35 cellular contexts compared by ENCODE assay signal in the genomic region with DNA sequence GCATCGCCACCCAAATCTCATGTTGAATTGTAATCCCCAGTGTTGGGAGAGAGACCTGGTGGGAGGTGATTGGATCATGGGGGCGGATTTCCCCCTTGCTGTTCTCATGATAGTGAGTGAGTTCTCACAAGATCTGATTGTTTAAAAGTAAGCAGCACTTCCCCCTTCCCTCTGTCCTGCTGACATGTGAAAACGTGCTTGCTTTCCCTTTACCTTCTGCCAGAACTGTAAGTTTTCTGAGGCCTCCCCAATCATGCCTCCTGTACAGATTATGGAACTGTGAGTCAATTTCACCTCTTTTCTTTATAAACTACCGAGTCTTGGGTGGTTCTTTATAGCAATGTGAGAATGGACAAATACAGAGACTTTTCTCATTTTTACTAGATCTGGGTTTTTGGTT.
"Had no signal": no experiment of that assay in that cellular context is flagged by ENCODE, and none has a peak within 500 bp of the region (broad histone marks: within the 10 kb centered on the region; RNA-seq: fewer than 3 reads in every experiment).

No MANE protein-coding gene starts in this region.

- H3K27me3 ChIP-seq: foreskin keratinocyte, heart left ventricle, sigmoid colon, thyroid gland had no signal

- H3K36me3 Mint-ChIP-seq: stimulated activated effector memory CD8-positive, alpha-beta T cell treated with anti-CD3 and anti-CD28 coated beads, Interleukin-12 subunit alpha, Interleukin-12 subunit beta, amount 100 ng/mL, for 72 hours had no signal

- H3K36me3 ChIP-seq: heart left ventricle, pancreas, prostate gland, sigmoid colon, thyroid gland, WERI-Rb-1 had no signal

- H3K27me3 Mint-ChIP-seq: activated CD4-positive, alpha-beta memory T cell treated with anti-CD3 and anti-CD28 coated beads, Interleukin-2, amount 10 ng/mL, durations not matched to agents 7 days and 5 days; activated CD4-positive, alpha-beta T cell treated with anti-CD3 and anti-CD28 coated beads, Interleukin-2, amount 10 ng/mL, durations not matched to agents 24 days and 14 days had no signal

- H3K4me1 ChIP-seq: foreskin keratinocyte, pancreas, prostate gland, thyroid gland had no signal

- H3K27ac ChIP-seq: dorsolateral prefrontal cortex, foreskin keratinocyte, thyroid gland, WERI-Rb-1 had no signal

- H3K27ac Mint-ChIP-seq: activated CD4-positive, alpha-beta memory T cell treated with anti-CD3 and anti-CD28 coated beads, Interleukin-2, amount 10 ng/mL, durations not matched to agents 7 days and 5 days; activated CD4-positive, alpha-beta T cell treated with anti-CD3 and anti-CD28 coated beads, Interleukin-2, amount 10 ng/mL, durations not matched to agents 24 days and 14 days; activated naive CD4-positive, alpha-beta T cell treated with anti-CD3 and anti-CD28 coated beads, Interleukin-2, amount 50 U/mL, for 24 hours; activated naive CD8-positive, alpha-beta T cell treated with anti-CD3 and anti-CD28 coated beads, Interleukin-2, amount 50 U/mL, for 24 hours; activated T-helper 2 cell treated with anti-CD3 and anti-CD28 coated beads, Interferon-gamma antibody, Interleukin-2, Interleukin-4, amounts not matched to agents 10 μg/mL and 5 μg/mL and 100 μg/mL, durations not matched to agents 14 hours and 24 hours and 36 hours; immature natural killer cell; naive thymus-derived CD4-positive, alpha-beta T cell; stimulated activated effector memory CD8-positive, alpha-beta T cell treated with anti-CD3 and anti-CD28 coated beads, Interleukin-12 subunit alpha, Interleukin-12 subunit beta, amount 100 ng/mL, for 72 hours; stimulated activated naive CD8-positive, alpha-beta T cell treated with anti-CD3 and anti-CD28 coated beads, Interleukin-15, Interleukin-2, amounts not matched to agents 100 ng/mL and 50 ng/mL, for 24 hours; T-helper 1 cell treated with Interleukin-12 subunit alpha and Interleukin-12 subunit beta and Interleukin-4 antibody, amounts not matched to agents 30 μg/mL and 1 μg/mL, for 36 hours had no signal

- H3K4me1 Mint-ChIP-seq: activated CD4-positive, alpha-beta memory T cell treated with anti-CD3 and anti-CD28 coated beads, Interleukin-2, amount 10 ng/mL, durations not matched to agents 7 days and 5 days; activated CD4-positive, alpha-beta T cell treated with anti-CD3 and anti-CD28 coated beads, Interleukin-2, amount 10 ng/mL, durations not matched to agents 24 days and 14 days; activated naive CD4-positive, alpha-beta T cell treated with anti-CD3 and anti-CD28 coated beads, Interleukin-2, amount 50 U/mL, for 24 hours; activated naive CD8-positive, alpha-beta T cell treated with anti-CD3 and anti-CD28 coated beads, Interleukin-2, amount 50 U/mL, for 24 hours; central memory CD8-positive, alpha-beta T cell; immature natural killer cell; naive thymus-derived CD4-positive, alpha-beta T cell; neural crest cell; stimulated activated effector memory CD8-positive, alpha-beta T cell treated with anti-CD3 and anti-CD28 coated beads, Interleukin-12 subunit alpha, Interleukin-12 subunit beta, amount 100 ng/mL, for 72 hours had no signal

- FAIRE-seq: bronchial epithelial cell, colon, kidney, pancreas, small intestine, TTC549 had no signal

- H3K4me3 ChIP-seq: dorsolateral prefrontal cortex, heart left ventricle, pancreas, prostate gland, sigmoid colon, thyroid gland had no signal

- DNase-seq: activated CD4-positive, alpha-beta memory T cell treated with anti-CD3 and anti-CD28 coated beads, Interleukin-2, amount 10 ng/mL, durations not matched to agents 7 days and 5 days; activated CD4-positive, alpha-beta T cell treated with anti-CD3 and anti-CD28 coated beads, Interleukin-2, amount 10 ng/mL, durations not matched to agents 24 days and 14 days; activated naive CD8-positive, alpha-beta T cell treated with anti-CD3 and anti-CD28 coated beads, Interleukin-2, amount 50 U/mL, for 24 hours; activated T-cell treated with anti-CD3 and anti-CD28 coated beads, Interleukin-2, amount 50 U/mL, for 4 hours; amygdala; dorsolateral prefrontal cortex; effector memory CD4-positive, alpha-beta T cell; heart left ventricle; immature natural killer cell; kidney; left colon; midbrain; naive thymus-derived CD4-positive, alpha-beta T cell; nucleus accumbens; pancreas; sigmoid colon; small intestine; stimulated activated CD4-positive, alpha-beta T cell treated with anti-CD3 and anti-CD28 coated beads, Interleukin-4, amount 100 ng/mL, for 24 hours; T-helper 9 cell; thyroid gland; WERI-Rb-1 had no signal

- ATAC-seq: activated CD4-positive, CD25-positive, alpha-beta regulatory T cell treated with anti-CD3 and anti-CD28 coated beads, Interleukin-2, amount 50 U/mL, for 24 hours; activated naive CD8-positive, alpha-beta T cell treated with anti-CD3 and anti-CD28 coated beads, Interleukin-2, amount 50 U/mL, for 24 hours; activated T-cell treated with anti-CD3 and anti-CD28 coated beads, Interleukin-2, amount 50 U/mL, for 4 hours; esophagus mucosa; foreskin keratinocyte; left colon; naive thymus-derived CD4-positive, alpha-beta T cell; stimulated activated effector memory CD8-positive, alpha-beta T cell treated with anti-CD3 and anti-CD28 coated beads, Interleukin-12 subunit alpha, Interleukin-12 subunit beta, amount 100 ng/mL, for 72 hours had no signal

- H3K9me3 ChIP-seq: pancreas, prostate gland, thyroid gland had no signal

- H3K4me3 Mint-ChIP-seq: activated CD4-positive, alpha-beta memory T cell treated with anti-CD3 and anti-CD28 coated beads, Interleukin-2, amount 10 ng/mL, durations not matched to agents 7 days and 5 days; activated CD4-positive, alpha-beta T cell treated with anti-CD3 and anti-CD28 coated beads, Interleukin-2, amount 10 ng/mL, durations not matched to agents 24 days and 14 days; activated naive CD4-positive, alpha-beta T cell treated with anti-CD3 and anti-CD28 coated beads, Interleukin-2, amount 50 U/mL, for 24 hours; activated naive CD8-positive, alpha-beta T cell treated with anti-CD3 and anti-CD28 coated beads, Interleukin-2, amount 50 U/mL, for 24 hours; activated T-cell treated with anti-CD3 and anti-CD28 coated beads, Interleukin-2, amount 50 U/mL, for 4 hours; central memory CD8-positive, alpha-beta T cell; immature natural killer cell; naive thymus-derived CD4-positive, alpha-beta T cell; neural crest cell; stimulated activated effector memory CD8-positive, alpha-beta T cell treated with anti-CD3 and anti-CD28 coated beads, Interleukin-12 subunit alpha, Interleukin-12 subunit beta, amount 100 ng/mL, for 72 hours; stimulated activated naive CD8-positive, alpha-beta T cell treated with anti-CD3 and anti-CD28 coated beads, Interleukin-15, Interleukin-2, amounts not matched to agents 100 ng/mL and 50 ng/mL, for 24 hours; T-helper 1 cell treated with Interleukin-12 subunit alpha and Interleukin-12 subunit beta and Interleukin-4 antibody, amounts not matched to agents 30 μg/mL and 1 μg/mL, for 36 hours had no signal
